ENCODE assay signal across 23 cellular contexts in genomic region chr1:153640873-153641272, GRCh38. TPM values are rescaled to one million over a fixed set of nuclear protein-coding genes. Genes with fewer than 3 reads are reported as not detected.
DNase-seq lines count a peak whose midpoint lies in the region; ATAC-seq and TF ChIP-seq lines count a peak whose summit lies in the region.
"Had no signal": no experiment of that assay in that cellular context is flagged by ENCODE, and none has a peak within 500 bp of the region (broad histone marks: within the 10 kb centered on the region; RNA-seq: fewer than 3 reads in every experiment).

No MANE protein-coding gene starts in this region.

- intact Hi-C loops in activated naive CD4-positive, alpha-beta T cell treated with anti-CD3 and anti-CD28 coated beads for 36 hours (cut with micrococcal nuclease), result no loop called here
- intact Hi-C loops in gastrocnemius medialis (cut with DNase I; ENCODE audit: low total_unique reads), result no loop called here

- TF ChIP-seq CTCF in gastrocnemius medialis (IDR thresholded peaks at IDR 0.05 in 4 of 5, conservative IDR thresholded peaks at IDR 0.05 in 1 of 5), result no peak

- peaks cover 57% of the 10 kb centered on the region for H3K4me1 Mint-ChIP-seq in activated naive CD4-positive, alpha-beta T cell treated with anti-CD3 and anti-CD28 coated beads for 36 hours (ENCODE audit: low read depth)
- peaks cover 45% of the 10 kb centered on the region for H3K4me1 Mint-ChIP-seq in activated naive CD8-positive, alpha-beta T cell treated with anti-CD3 and anti-CD28 coated beads, Interleukin-2, amount 50 U/mL, for 24 hours

- no peak for ATAC-seq in activated naive CD4-positive, alpha-beta T cell treated with anti-CD3 and anti-CD28 coated beads, Interleukin-2, amount 50 U/mL, for 72 hours
- no peak for ATAC-seq in activated naive CD8-positive, alpha-beta T cell treated with anti-CD3 and anti-CD28 coated beads, Interleukin-2, amount 50 U/mL, for 24 hours
- ATAC-seq in gastrocnemius medialis, result no peak
- ATAC-seq: Panc1, sciatic nerve had no signal

- DNase-seq in activated naive CD4-positive, alpha-beta T cell treated with anti-CD3 and anti-CD28 coated beads for 36 hours, result no peak
- no peak for DNase-seq in activated naive CD4-positive, alpha-beta T cell treated with anti-CD3 and anti-CD28 coated beads, Interleukin-2, amount 50 U/mL, for 72 hours (ENCODE audit: low spot score in 2 of 2)
- DNase-seq in activated naive CD8-positive, alpha-beta T cell treated with anti-CD3 and anti-CD28 coated beads, Interleukin-2, amount 50 U/mL, for 24 hours, result no peak
- no peak for DNase-seq in gastrocnemius medialis
- no peak for DNase-seq in NCI-H748 (lab: John Stamatoyannopoulos, UW; ENCODE audit: unreplicated experiment)
- DNase-seq in effector CD4-positive, alpha-beta T cell, result no peak
- DNase-seq: activated CD4-positive, alpha-beta T cell treated with anti-CD3 and anti-CD28 coated beads, Interleukin-2, amount 10 ng/mL, durations not matched to agents 7 days and 5 days; brain microvascular endothelial cell; Kasumi-1; mesendoderm; naive B cell; NCI-H1092; NCI-H2029; NCI-H446; NK-92 treated with Interleukin-12 subunit alpha and Interleukin-12 subunit beta, amount 100 ng/mL, for 24 hours; SJCRH30 had no signal

- CTCF ChIA-PET in activated naive CD4-positive, alpha-beta T cell treated with anti-CD3 and anti-CD28 coated beads for 36 hours (lab: Charles Lee), result interaction anchor here (0.6 to 1.2 kb wide), 3 partner anchors 9 to 147 kb away, joined by 3 to 5 read pairs (median 3); no protein-coding TSS in a partner anchor

- H3K9me3 Mint-ChIP-seq in activated naive CD4-positive, alpha-beta T cell treated with anti-CD3 and anti-CD28 coated beads for 36 hours, result no peaks in the 10 kb centered on the region
- H3K9me3 Mint-ChIP-seq in activated naive CD4-positive, alpha-beta T cell treated with anti-CD3 and anti-CD28 coated beads, Interleukin-2, amount 50 U/mL, for 72 hours, result no peaks in the 10 kb centered on the region
- H3K9me3 Mint-ChIP-seq in activated naive CD8-positive, alpha-beta T cell treated with anti-CD3 and anti-CD28 coated beads, Interleukin-2, amount 50 U/mL, for 24 hours, result no peaks in the 10 kb centered on the region
- H3K9me3 Mint-ChIP-seq: activated CD4-positive, alpha-beta T cell treated with anti-CD3 and anti-CD28 coated beads, Interleukin-2, amount 10 ng/mL, durations not matched to agents 7 days and 5 days; naive B cell; T-helper 1 cell treated with Interleukin-12 subunit alpha and Interleukin-12 subunit beta and Interleukin-4 antibody, amounts not matched to agents 30 μg/mL and 1 μg/mL, for 36 hours had no signal

- peaks cover 0 to 80% of the 10 kb centered on the region in 2 donors for H3K36me3 ChIP-seq in gastrocnemius medialis

- in situ Hi-C loops in gastrocnemius medialis (cut with MboI; ENCODE audit: low sequenced_read_pairs in 4 of 4), result no loop called here

- peaks cover 72% of the 10 kb centered on the region for H3K36me3 Mint-ChIP-seq in activated naive CD4-positive, alpha-beta T cell treated with anti-CD3 and anti-CD28 coated beads for 36 hours (ENCODE audit: low read depth)
- H3K36me3 Mint-ChIP-seq in activated naive CD4-positive, alpha-beta T cell treated with anti-CD3 and anti-CD28 coated beads, Interleukin-2, amount 50 U/mL, for 72 hours, result peaks cover 56 to 71% of the 10 kb centered on the region in 2 donors
- peaks cover 80% of the 10 kb centered on the region for H3K36me3 Mint-ChIP-seq in activated naive CD8-positive, alpha-beta T cell treated with anti-CD3 and anti-CD28 coated beads, Interleukin-2, amount 50 U/mL, for 24 hours (ENCODE audit: low read depth)

- H3K27me3 ChIP-seq in gastrocnemius medialis, result no peaks in the 10 kb centered on the region
- H3K27me3 ChIP-seq: BLaER1 treated with 17β-estradiol and CSF1 and Interleukin-3, amounts not matched to agents 10 nM and 100 nM; brain microvascular endothelial cell; SJCRH30; suprapubic skin; vagina had no signal

- H3K4me1 ChIP-seq in gastrocnemius medialis, result peaks cover 84 to 94% of the 10 kb centered on the region in 2 donors
- H3K4me1 ChIP-seq: parathyroid adenoma, SJCRH30 had no signal

- no peak overlapping the region for H3K4me3 ChIP-seq in gastrocnemius medialis
- H3K4me3 ChIP-seq: BLaER1 treated with 17β-estradiol and CSF1 and Interleukin-3, amounts not matched to agents 10 nM and 100 nM; SJCRH30; suprapubic skin; vagina had no signal

- no peak overlapping the region for H3K4me3 Mint-ChIP-seq in activated naive CD4-positive, alpha-beta T cell treated with anti-CD3 and anti-CD28 coated beads for 36 hours
- no peak overlapping the region for H3K4me3 Mint-ChIP-seq in activated naive CD8-positive, alpha-beta T cell treated with anti-CD3 and anti-CD28 coated beads, Interleukin-2, amount 50 U/mL, for 24 hours
- H3K4me3 Mint-ChIP-seq: activated CD4-positive, alpha-beta T cell treated with anti-CD3 and anti-CD28 coated beads, Interleukin-2, amount 10 ng/mL, durations not matched to agents 7 days and 5 days; T-helper 1 cell treated with Interleukin-12 subunit alpha and Interleukin-12 subunit beta and Interleukin-4 antibody, amounts not matched to agents 30 μg/mL and 1 μg/mL, for 36 hours had no signal

- peak overlapping the region; percentile 95 to 100 (median 100) for H3K27ac ChIP-seq in gastrocnemius medialis
- H3K27ac ChIP-seq: BLaER1 treated with 17β-estradiol and CSF1 and Interleukin-3, amounts not matched to agents 10 nM and 100 nM; brain microvascular endothelial cell; parathyroid adenoma; SJCRH30; suprapubic skin; vagina had no signal

- peak overlapping the region; percentile 5 for H3K27ac Mint-ChIP-seq in activated naive CD4-positive, alpha-beta T cell treated with anti-CD3 and anti-CD28 coated beads for 36 hours
- peak overlapping the region in 1 of 2 donors; percentile 26 for H3K27ac Mint-ChIP-seq in activated naive CD4-positive, alpha-beta T cell treated with anti-CD3 and anti-CD28 coated beads, Interleukin-2, amount 50 U/mL, for 72 hours
- H3K27ac Mint-ChIP-seq in activated naive CD8-positive, alpha-beta T cell treated with anti-CD3 and anti-CD28 coated beads, Interleukin-2, amount 50 U/mL, for 24 hours, result peak overlapping the region; percentile 32
- H3K27ac Mint-ChIP-seq: activated CD4-positive, alpha-beta T cell treated with anti-CD3 and anti-CD28 coated beads, Interleukin-2, amount 10 ng/mL, durations not matched to agents 7 days and 5 days; T-helper 1 cell treated with Interleukin-12 subunit alpha and Interleukin-12 subunit beta and Interleukin-4 antibody, amounts not matched to agents 30 μg/mL and 1 μg/mL, for 36 hours had no signal

- no peaks in the 10 kb centered on the region for H3K27me3 Mint-ChIP-seq in activated naive CD4-positive, alpha-beta T cell treated with anti-CD3 and anti-CD28 coated beads for 36 hours (ENCODE audit: low read depth)
- no peaks in the 10 kb centered on the region for H3K27me3 Mint-ChIP-seq in activated naive CD8-positive, alpha-beta T cell treated with anti-CD3 and anti-CD28 coated beads, Interleukin-2, amount 50 U/mL, for 24 hours
- H3K27me3 Mint-ChIP-seq: activated CD4-positive, alpha-beta T cell treated with anti-CD3 and anti-CD28 coated beads, Interleukin-2, amount 10 ng/mL, durations not matched to agents 7 days and 5 days; naive B cell had no signal

- no peak for TF ChIP-seq POLR2A in gastrocnemius medialis (IDR thresholded peaks at IDR 0.05)

- no peaks in the 10 kb centered on the region for H3K9me3 ChIP-seq in gastrocnemius medialis
- H3K9me3 ChIP-seq: BLaER1 treated with 17β-estradiol and CSF1 and Interleukin-3, amounts not matched to agents 10 nM and 100 nM; SJCRH30; suprapubic skin; vagina had no signal

RNA-seq across cellular contexts. Expression of gene CHTOP, which starts 7.0 kb away (rescaled TPM):
- 10 to 100 TPM; 88.2 to 91.3 TPM for total RNA-seq in activated naive CD4-positive, alpha-beta T cell treated with anti-CD3 and anti-CD28 coated beads for 36 hours
- total RNA-seq in activated naive CD4-positive, alpha-beta T cell treated with anti-CD3 and anti-CD28 coated beads, Interleukin-2, amount 50 U/mL, for 72 hours, result 10 to 100 TPM; 83.3 to 91.3 TPM
- 10 to 100 TPM; 49.5 to 73.4 (median 59.1) TPM for total RNA-seq in gastrocnemius medialis

RNA-seq across cellular contexts. Expression of gene S100A1, which starts 12.6 kb away (rescaled TPM):
- not detected for total RNA-seq in activated naive CD4-positive, alpha-beta T cell treated with anti-CD3 and anti-CD28 coated beads for 36 hours
- not detected for total RNA-seq in activated naive CD4-positive, alpha-beta T cell treated with anti-CD3 and anti-CD28 coated beads, Interleukin-2, amount 50 U/mL, for 72 hours
- total RNA-seq in gastrocnemius medialis, result 100 to 1,000 TPM; 390 to 932 (median 616) TPM
- total RNA-seq: activated CD4-positive, alpha-beta T cell treated with anti-CD3 and anti-CD28 coated beads, Interleukin-2, amount 10 ng/mL, durations not matched to agents 7 days and 5 days; vagina had no signal

RNA-seq across cellular contexts. Expression of gene S100A13, which starts 13.6 kb away (rescaled TPM):
- 1 to 10 TPM; 6.6 to 7.0 TPM for total RNA-seq in activated naive CD4-positive, alpha-beta T cell treated with anti-CD3 and anti-CD28 coated beads for 36 hours
- total RNA-seq in activated naive CD4-positive, alpha-beta T cell treated with anti-CD3 and anti-CD28 coated beads, Interleukin-2, amount 50 U/mL, for 72 hours, result 1 to 10 TPM; 4.2 to 6.0 TPM
- 100 to 1,000 TPM; 113 to 237 (median 159) TPM for total RNA-seq in gastrocnemius medialis

RNA-seq across cellular contexts. Expression of gene SNAPIN, which starts 17.6 kb away (rescaled TPM):
- 10 to 100 TPM; 24.4 to 26.2 TPM for total RNA-seq in activated naive CD4-positive, alpha-beta T cell treated with anti-CD3 and anti-CD28 coated beads for 36 hours
- total RNA-seq in activated naive CD4-positive, alpha-beta T cell treated with anti-CD3 and anti-CD28 coated beads, Interleukin-2, amount 50 U/mL, for 72 hours, result 10 to 100 TPM; 16.1 to 35.4 TPM
- 100 to 1,000 TPM in 1 of 4 donors, 10 to 100 TPM in 3; 64.0 to 127 (median 90.0) TPM for total RNA-seq in gastrocnemius medialis

RNA-seq across cellular contexts. Expression of gene S100A14, which starts 24.7 kb away (rescaled TPM):
- total RNA-seq in activated naive CD4-positive, alpha-beta T cell treated with anti-CD3 and anti-CD28 coated beads for 36 hours, result not detected
- total RNA-seq in activated naive CD4-positive, alpha-beta T cell treated with anti-CD3 and anti-CD28 coated beads, Interleukin-2, amount 50 U/mL, for 72 hours, result not detected
- total RNA-seq in gastrocnemius medialis, result 1 to 10 TPM in 1 of 4 donors, not detected in 3; 1.8 TPM
- total RNA-seq: activated CD4-positive, alpha-beta T cell treated with anti-CD3 and anti-CD28 coated beads, Interleukin-2, amount 10 ng/mL, durations not matched to agents 7 days and 5 days; SJCRH30 had no signal

Comparison
In these comparisons a context has a peak if more than half of its experiments do, and no peak if none do; other contexts are left out.
1. RNA of gene S100A1, which starts 12.6 kb away (total RNA-seq): 390 to 932 TPM in gastrocnemius medialis; not detected in activated naive CD4-positive, alpha-beta T cell treated with anti-CD3 and anti-CD28 coated beads for 36 hours and not detected in activated naive CD4-positive, alpha-beta T cell treated with anti-CD3 and anti-CD28 coated beads, Interleukin-2, amount 50 U/mL, for 72 hours; every median in the first group is over 100 times any median in the second.
2. RNA of gene S100A13, which starts 13.6 kb away (total RNA-seq): 113 to 237 TPM in gastrocnemius medialis; 6.6 to 7.0 TPM in activated naive CD4-positive, alpha-beta T cell treated with anti-CD3 and anti-CD28 coated beads for 36 hours and 4.2 to 6.0 TPM in activated naive CD4-positive, alpha-beta T cell treated with anti-CD3 and anti-CD28 coated beads, Interleukin-2, amount 50 U/mL, for 72 hours; every median in the first group is over 10 times any median in the second.